In genomic region chr3:194046995-194047681, GRCh38 we compare ENCODE assay signal across 9 cellular contexts.
DNase-seq lines count a peak whose midpoint lies in the region; ATAC-seq, FAIRE-seq and TF ChIP-seq lines count a peak whose summit lies in the region.
"Had no signal": no experiment of that assay in that cellular context is flagged by ENCODE, and none has a peak within 500 bp of the region (broad histone marks: within the 10 kb centered on the region; RNA-seq: fewer than 3 reads in every experiment).

No MANE protein-coding gene starts in this region.

- peaks cover 20% of the 10 kb centered on the region for H3K9me3 Mint-ChIP-seq in activated CD4-positive, alpha-beta T cell treated with anti-CD3 and anti-CD28 coated beads, Interleukin-2, amount 10 ng/mL, durations not matched to agents 7 days and 5 days

- H3K56ac ChIP-seq in H1 (replicated peaks; ENCODE audit: insufficient read length, low read depth, low read length), result no peak overlapping the region

- FAIRE-seq in GM12892 (lab: Jason Lieb, UNC), result peak; percentile 24
- FAIRE-seq in H1 (lab: Jason Lieb, UNC), result no peak

- H2BK120ac ChIP-seq in H1 (replicated peaks; ENCODE audit: low read depth, low read length), result no peak overlapping the region

- no peak overlapping the region for H4K8ac ChIP-seq in H1 (ENCODE audit: extremely low read depth, insufficient read depth, low read length)

- DNase-seq in GM12892 (ENCODE audit: insufficient read length), result no peak
- DNase-seq in NCI-H1092 treated with DMSO at 0.1 percent for 48 hours (lab: John Stamatoyannopoulos, UW), result peak; percentile 84
- DNase-seq in H1 (ENCODE audit: low read depth in 1 of 2, low spot score in 2 of 2), result no peak
- DNase-seq in prostate gland (ENCODE audit: low spot score), result peak; percentile 54
- no peak for DNase-seq in hepatic stellate cell (ENCODE audit: low spot score)
- no peak for DNase-seq in activated CD4-positive, alpha-beta T cell treated with anti-CD3 and anti-CD28 coated beads, Interleukin-2, amount 10 ng/mL, durations not matched to agents 7 days and 5 days
- no peak for DNase-seq in OCI-M1 (lab: John Stamatoyannopoulos, UW)

- H4K91ac ChIP-seq in H1 (replicated peaks; ENCODE audit: insufficient read length, low read length), result peak overlapping the region; percentile 25

- H2BK20ac ChIP-seq in H1 (ENCODE audit: low read length), result no peak overlapping the region

- H4K20me1 ChIP-seq in H1 (replicated peaks in 1 of 2; ENCODE audit: control insufficient read depth in 1 of 2, insufficient read depth in 2 of 2, low read length in 2 of 2), result no peaks in the 10 kb centered on the region

- H2AFZ ChIP-seq in H1 (ENCODE audit: low read length), result no peak overlapping the region

- no peak overlapping the region for H3K4ac ChIP-seq in H1 (replicated peaks; ENCODE audit: insufficient read length, low read depth, low read length)

- H2BK15ac ChIP-seq in H1 (ENCODE audit: low read length), result no peak overlapping the region

- no peak overlapping the region for H4K5ac ChIP-seq in H1 (ENCODE audit: insufficient read length, low read depth, low read length)

- no peak for TF ChIP-seq EP300 in H1 (IDR thresholded peaks at IDR 0.05; ENCODE audit: borderline replicate concordance in 1 of 2, low read depth in 2 of 2, low read length in 2 of 2)

- peaks cover 15% of the 10 kb centered on the region for H3K36me3 Mint-ChIP-seq in activated CD4-positive, alpha-beta T cell treated with anti-CD3 and anti-CD28 coated beads, Interleukin-2, amount 10 ng/mL, durations not matched to agents 7 days and 5 days (ENCODE audit: low read depth)

- no peaks in the 10 kb centered on the region for H3K79me2 ChIP-seq in H1 (ENCODE audit: control insufficient read depth in 1 of 2, insufficient read depth in 2 of 2, low read length in 2 of 2)

- H3K27ac Mint-ChIP-seq in activated CD4-positive, alpha-beta T cell treated with anti-CD3 and anti-CD28 coated beads, Interleukin-2, amount 10 ng/mL, durations not matched to agents 7 days and 5 days, result no peak overlapping the region

- H3K4me1 Mint-ChIP-seq in activated CD4-positive, alpha-beta T cell treated with anti-CD3 and anti-CD28 coated beads, Interleukin-2, amount 10 ng/mL, durations not matched to agents 7 days and 5 days, result peaks cover 8% of the 10 kb centered on the region

- TF ChIP-seq CTCF in H1 (IDR thresholded peaks at IDR 0.05; ENCODE audit: control extremely low read depth in 1 of 3, insufficient read depth in 1 of 3, low read depth in 1 of 3, low read length in 3 of 3), result no peak
- no peak for TF ChIP-seq CTCF in prostate gland (IDR thresholded peaks at IDR 0.05)

- H3K14ac ChIP-seq in H1 (ENCODE audit: insufficient read length), result no peak overlapping the region

- POLR2A ChIA-PET in H1 (lab: Charles Lee; ENCODE audit: partially characterized antibody), result no interaction called here
- POLR2A ChIA-PET in activated CD4-positive, alpha-beta T cell treated with anti-CD3 and anti-CD28 coated beads, Interleukin-2, amount 10 ng/mL, durations not matched to agents 7 days and 5 days (lab: Charles Lee), result no interaction called here

- no peak for ATAC-seq in GM21737 (IDR thresholded peaks at IDR 0.05; ENCODE audit: unreplicated experiment)

- H3K18ac ChIP-seq in H1 (ENCODE audit: extremely low read depth, low read length), result no peak overlapping the region

- H3K4me3 ChIP-seq in H1 (ENCODE audit: extremely low read depth in 1 of 4, insufficient read depth in 2 of 4, low read depth in 3 of 4, low read length in 4 of 4), result no peak overlapping the region
- no peak overlapping the region for H3K4me3 ChIP-seq in prostate gland
- H3K4me3 ChIP-seq: breast epithelium had no signal

- H3K4me3 Mint-ChIP-seq in activated CD4-positive, alpha-beta T cell treated with anti-CD3 and anti-CD28 coated beads, Interleukin-2, amount 10 ng/mL, durations not matched to agents 7 days and 5 days, result no peak overlapping the region

- H3K27me3 Mint-ChIP-seq in activated CD4-positive, alpha-beta T cell treated with anti-CD3 and anti-CD28 coated beads, Interleukin-2, amount 10 ng/mL, durations not matched to agents 7 days and 5 days, result peaks cover 12% of the 10 kb centered on the region

- H3K23me2 ChIP-seq in H1 (ENCODE audit: low read depth, low read length), result no peaks in the 10 kb centered on the region

- TF ChIP-seq POLR2A in GM12892 (IDR thresholded peaks at IDR 0.05; ENCODE audit: low read depth, low read length) (no peak), H1 (IDR thresholded peaks at IDR 0.05; ENCODE audit: control extremely low read depth in 1 of 2, low read depth in 2 of 2, low read length in 2 of 2) (no peak), prostate gland (IDR thresholded peaks at IDR 0.05) (no peak)

- H3K9me3 ChIP-seq in H1 (ENCODE audit: insufficient read depth in 2 of 2, low read depth in 1 of 2, low read length in 1 of 2), result peaks cover 16 to 19% of the 10 kb centered on the region in 2 experiments; a peak in 3 of 4 replicates
- H3K9me3 ChIP-seq in prostate gland, result no peaks in the 10 kb centered on the region

- H3K27ac ChIP-seq in H1 (ENCODE audit: low read depth, low read length), result no peak overlapping the region
- H3K27ac ChIP-seq in prostate gland, result no peak overlapping the region

- H2AK5ac ChIP-seq in H1 (ENCODE audit: low read depth, low read length), result no peak overlapping the region

- no peaks in the 10 kb centered on the region for H3K4me1 ChIP-seq in H1 (replicated peaks in 1 of 4; ENCODE audit: control insufficient read depth in 3 of 4, insufficient read depth in 4 of 4, low read length in 3 of 4)
- H3K4me1 ChIP-seq in prostate gland (replicated peaks), result no peaks in the 10 kb centered on the region
- H3K4me1 ChIP-seq: breast epithelium had no signal

- 78% methylated on average over 2 of the region's 4 CpGs; no CpG with 5 or more reads in 1 of the 2 experiments for WGBS in H1 (ENCODE audit: extremely low coverage in 1 of 2, insufficient coverage in 1 of 2, insufficient read length in 1 of 2, insufficient replicate concordance in 2 of 2, low coverage in 1 of 2, low lambda C conversion rate in 2 of 2, missing lambda C conversion rate in 1 of 2), 2 experiments
- 30% methylated on average over 4 of the region's 4 CpGs for WGBS in prostate gland

- no peak overlapping the region for H3K4me2 ChIP-seq in H1 (ENCODE audit: insufficient read depth in 1 of 2, low read depth in 2 of 2, low read length in 2 of 2)

- H3K27me3 ChIP-seq in H1 (replicated peaks in 1 of 4; ENCODE audit: control insufficient read depth in 3 of 4, extremely low read depth in 1 of 4, insufficient read depth in 3 of 4, low read length in 3 of 4) (0 out of 7 replicates have a peak, but pooled peaks cover 0 to 2% (median 0%) of the 10 kb centered on the region in 4 experiments), prostate gland (replicated peaks; ENCODE audit: insufficient read depth) (no peaks in the 10 kb centered on the region)
- H3K27me3 ChIP-seq: breast epithelium had no signal

- H2BK12ac ChIP-seq in H1 (ENCODE audit: low read depth, low read length), result no peak overlapping the region

- CTCF ChIA-PET in H1 (lab: Charles Lee; ENCODE audit: partially characterized antibody), result interaction anchor here (0.7 to 1.4 kb wide), 2 partner anchors 69 to 338 kb away, joined by 3 to 4 read pairs; no protein-coding TSS in a partner anchor
- CTCF ChIA-PET in activated CD4-positive, alpha-beta T cell treated with anti-CD3 and anti-CD28 coated beads, Interleukin-2, amount 10 ng/mL, durations not matched to agents 7 days and 5 days (lab: Charles Lee), result interaction anchor here (0.8 to 1.3 kb wide), 2 partner anchors 15 to 594 kb away, joined by 3 to 5 read pairs; no protein-coding TSS in a partner anchor

- TF ChIP-seq RAD21 in H1 (IDR thresholded peaks at IDR 0.05 in 1 of 2, conservative IDR thresholded peaks at IDR 0.05 in 1 of 2; ENCODE audit: low read depth in 2 of 2, low read length in 2 of 2), result no peak

- H3K36me3 ChIP-seq in H1 (ENCODE audit: control insufficient read depth in 2 of 4, insufficient read depth in 4 of 4, low read length in 3 of 4), result no peaks in the 10 kb centered on the region
- no peaks in the 10 kb centered on the region for H3K36me3 ChIP-seq in prostate gland
- H3K36me3 ChIP-seq: breast epithelium had no signal

- no peak overlapping the region for H3K9ac ChIP-seq in H1 (replicated peaks in 1 of 4; ENCODE audit: extremely low read depth in 1 of 4, low read depth in 3 of 4, low read length in 3 of 4)

- no peak overlapping the region for H3K23ac ChIP-seq in H1 (ENCODE audit: insufficient read length)

- intact Hi-C loops in prostate gland (cut with DNase I), result no loop called here

- H3K79me1 ChIP-seq in H1 (ENCODE audit: low read depth, low read length), result no peaks in the 10 kb centered on the region

- H2BK5ac ChIP-seq in H1 (ENCODE audit: low read depth, low read length), result no peak overlapping the region

TF ChIP-seq in H1, 55 proteins besides CTCF, POLR2A, EP300 and RAD21 (continues in another document):
- TF ChIP-seq SP4 (IDR thresholded peaks at IDR 0.05; ENCODE audit: low read length) (no peak), CBX5 (IDR thresholded peaks at IDR 0.05; ENCODE audit: low read depth, low read length) (no peak), HDAC2 (IDR thresholded peaks at IDR 0.05; ENCODE audit: borderline replicate concordance in 1 of 2, low read depth in 2 of 2, low read length in 2 of 2) (no peak), NANOG (IDR thresholded peaks at IDR 0.05; ENCODE audit: insufficient read depth, low read depth, low read length, poor library complexity, severe bottlenecking) (no peak), MAX (IDR thresholded peaks at IDR 0.05) (no peak), CHD1 (IDR thresholded peaks at IDR 0.05; ENCODE audit: low read depth, low read length) (no peak), CTBP2 (IDR thresholded peaks at IDR 0.05; ENCODE audit: borderline replicate concordance, insufficient read depth, insufficient read length, low read length) (no peak)

Comparison
In these comparisons a context has a peak if more than half of its experiments do, and no peak if none do; other contexts are left out.
1. DNase-seq: peak in NCI-H1092 treated with DMSO at 0.1 percent for 48 hours (single experiment) and prostate gland (single experiment); none in GM12892 (single experiment), H1 (0 of 2), hepatic stellate cell (single experiment), activated CD4-positive, alpha-beta T cell treated with anti-CD3 and anti-CD28 coated beads, Interleukin-2, amount 10 ng/mL, durations not matched to agents 7 days and 5 days (single experiment) and OCI-M1 (single experiment).